ENCODE assay signal across 8 cellular contexts in genomic region chr17:49365667-49366066, GRCh38. TPM values are rescaled to one million over a fixed set of nuclear protein-coding genes. Genes with fewer than 3 reads are reported as not detected.
DNase-seq lines count a peak whose midpoint lies in the region; ATAC-seq and TF ChIP-seq lines count a peak whose summit lies in the region.

No MANE protein-coding gene starts in this region.

- H3K27me3 ChIP-seq in BE2C (no peaks in the 10 kb centered on the region), GM23338 (ENCODE audit: insufficient read depth) (no peaks in the 10 kb centered on the region)

- no peaks in the 10 kb centered on the region; the same call in 2 of the 3 replicates for H3K9me3 Mint-ChIP-seq in GM23338
- H3K9me3 Mint-ChIP-seq in stimulated activated naive CD8-positive, alpha-beta T cell treated with anti-CD3 and anti-CD28 coated beads, Interleukin-15, amount 100 ng/mL, for 72 hours = no peaks in the 10 kb centered on the region

- no peak overlapping the region for H3K4me3 Mint-ChIP-seq in GM23338
- no peak overlapping the region for H3K4me3 Mint-ChIP-seq in stimulated activated naive CD8-positive, alpha-beta T cell treated with anti-CD3 and anti-CD28 coated beads, Interleukin-15, amount 100 ng/mL, for 72 hours

- H3K36me3 Mint-ChIP-seq in GM23338 (ENCODE audit: low read depth) = no peaks in the 10 kb centered on the region

- H3K27ac Mint-ChIP-seq in GM23338 = no peak overlapping the region
- H3K27ac Mint-ChIP-seq in stimulated activated naive CD8-positive, alpha-beta T cell treated with anti-CD3 and anti-CD28 coated beads, Interleukin-15, amount 100 ng/mL, for 72 hours = peak overlapping the region in 1 of 2 donors; percentile 84

- DNase-seq in BE2C = peak; percentile 52
- DNase-seq in GM23338 (ENCODE audit: low spot score) = peak; percentile 68
- DNase-seq in SHP77 (lab: John Stamatoyannopoulos, UW) = peak; percentile 17 to 42
- DNase-seq in epithelial cell of esophagus (ENCODE audit: low read depth) = peak; percentile 35
- DNase-seq in stimulated activated naive CD8-positive, alpha-beta T cell treated with anti-CD3 and anti-CD28 coated beads, Interleukin-15, amount 100 ng/mL, for 72 hours = peak; percentile 27 to 37
- no peak for DNase-seq in COLO829 (ENCODE audit: low spot score)

- peak; percentile 28 for ATAC-seq in GM23338
- ATAC-seq in stimulated activated naive CD8-positive, alpha-beta T cell treated with anti-CD3 and anti-CD28 coated beads, Interleukin-15, amount 100 ng/mL, for 72 hours = no peak
- ATAC-seq in GM18868 (IDR thresholded peaks at IDR 0.05; ENCODE audit: unreplicated experiment) = no peak
- ATAC-seq in GM21723 (IDR thresholded peaks at IDR 0.05; ENCODE audit: unreplicated experiment) = no peak

- H3K9me2 ChIP-seq in GM23338 (ENCODE audit: insufficient read depth) = no peaks in the 10 kb centered on the region

- no peak overlapping the region for H3K27ac ChIP-seq in GM23338 (ENCODE audit: low read depth)

- H3F3A ChIP-seq in GM23338 (replicated peaks; ENCODE audit: low read depth) = no peaks in the 10 kb centered on the region

- H3K4me3 ChIP-seq in BE2C (ENCODE audit: low read depth, low read length) (no peak overlapping the region), GM23338 (no peak overlapping the region), epithelial cell of esophagus (ENCODE audit: low read length) (no peak overlapping the region)

- H2AFZ ChIP-seq in GM23338 = no peak overlapping the region

- no peaks in the 10 kb centered on the region; the same call in 1 of the 2 replicates for H3K9me3 ChIP-seq in BE2C

- H4K20me1 ChIP-seq in GM23338 (replicated peaks; ENCODE audit: insufficient read depth) = 0 out of 2 replicates have a peak, but pooled peaks cover 1% of the 10 kb centered on the region

- H3K79me2 ChIP-seq in GM23338 (replicated peaks; ENCODE audit: insufficient read depth) = peaks cover 5% of the 10 kb centered on the region

- H3K4me1 Mint-ChIP-seq in GM23338 = peaks cover 26% of the 10 kb centered on the region
- H3K4me1 Mint-ChIP-seq in stimulated activated naive CD8-positive, alpha-beta T cell treated with anti-CD3 and anti-CD28 coated beads, Interleukin-15, amount 100 ng/mL, for 72 hours = peaks cover 23% of the 10 kb centered on the region

- H3K4me1 ChIP-seq in BE2C (no peaks in the 10 kb centered on the region), GM23338 (ENCODE audit: insufficient read depth) (peaks cover 20% of the 10 kb centered on the region)

- H3K36me3 ChIP-seq in BE2C (no peaks in the 10 kb centered on the region), GM23338 (ENCODE audit: insufficient read depth) (no peaks in the 10 kb centered on the region)

- peaks cover 13% of the 10 kb centered on the region for H3K27me3 Mint-ChIP-seq in GM23338 (ENCODE audit: insufficient read depth, low read depth, poor library complexity)
- no peaks in the 10 kb centered on the region for H3K27me3 Mint-ChIP-seq in stimulated activated naive CD8-positive, alpha-beta T cell treated with anti-CD3 and anti-CD28 coated beads, Interleukin-15, amount 100 ng/mL, for 72 hours

- TF ChIP-seq CTCF in BE2C (IDR thresholded peaks at IDR 0.05; ENCODE audit: low read depth, low read length) = peak; percentile 50
- peak; percentile 23 to 47; a peak in 2 of 4 replicates for TF ChIP-seq CTCF in GM23338 (conservative IDR thresholded peaks at IDR 0.05; ENCODE audit: low read depth in 2 of 2)
- TF ChIP-seq CTCF in epithelial cell of esophagus (IDR thresholded peaks at IDR 0.05; ENCODE audit: insufficient read depth, low read depth, low read length, missing control alignments) = peak; percentile 34

- H3K4me2 ChIP-seq in GM23338 = no peak overlapping the region

TF ChIP-seq in GM23338, 12 proteins besides CTCF, POLR2A, EP300 and RAD21:
- TF ChIP-seq REST (IDR thresholded peaks at IDR 0.05; ENCODE audit: unreplicated experiment) = no peak
- no peak for TF ChIP-seq STAT1 (IDR thresholded peaks at IDR 0.05; ENCODE audit: unreplicated experiment)

RNA-seq across cellular contexts. Expression of gene ZNF652, which starts 3.6 kb away (rescaled TPM):
- polyA plus RNA-seq in BE2C (2012; ENCODE audit: insufficient read depth, insufficient read length, low read depth) = 11.4 TPM
- 50.1 and 54.5 TPM in 2 replicates for total RNA-seq in GM23338 (2014; rRNA removed; shearing (Covaris generic))
- polyA plus RNA-seq in GM23338 (2016; fragmentation: Nextera tagmentation; extraction: Ambion mirVana) = 34.9 and 36.2 TPM in 2 replicates

RNA-seq across cellular contexts. Expression of gene PHB1, which starts 49.0 kb away (rescaled TPM):
- polyA plus RNA-seq in BE2C (2012; ENCODE audit: insufficient read depth, insufficient read length, low read depth) = 523 TPM
- 211 and 215 TPM in 2 replicates for total RNA-seq in GM23338 (2014; rRNA removed; shearing (Covaris generic))
- 172 and 194 TPM in 2 replicates for polyA plus RNA-seq in GM23338 (2016; fragmentation: Nextera tagmentation; extraction: Ambion mirVana)
